15 cellular contexts compared by ENCODE assay signal in the genomic region with DNA sequence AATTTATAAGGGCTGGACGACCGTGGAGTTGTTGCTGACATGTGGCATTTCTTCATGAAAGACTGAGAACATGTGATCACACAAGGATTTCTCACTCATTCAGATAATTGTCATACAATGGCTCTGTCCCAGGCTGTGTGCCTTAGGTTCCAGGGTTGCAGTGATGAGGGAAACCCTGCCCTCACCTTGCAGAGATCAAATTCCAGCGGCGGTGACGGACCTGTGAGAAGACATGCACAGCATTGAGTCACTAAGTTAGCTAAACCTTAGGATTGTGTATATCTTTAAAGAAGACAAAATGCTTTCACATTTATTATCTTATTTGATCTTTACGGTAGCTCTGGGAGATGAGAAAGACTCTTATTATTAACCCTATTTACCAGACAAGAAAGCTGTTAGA.
DNase-seq lines count a peak whose midpoint lies in the region; ATAC-seq and TF ChIP-seq lines count a peak whose summit lies in the region.
"Had no signal": no experiment of that assay in that cellular context is flagged by ENCODE, and none has a peak within 500 bp of the region (broad histone marks: within the 10 kb centered on the region; RNA-seq: fewer than 3 reads in every experiment).

No MANE protein-coding gene starts in this region.

- H3K4me3 ChIP-seq in Loucy (ENCODE audit: low read length, poor library complexity, severe bottlenecking) (no peak overlapping the region), colonic mucosa (no peak overlapping the region), psoas muscle (no peak overlapping the region)

- peak overlapping the region; percentile 6 for H3K4me2 ChIP-seq in Loucy (ENCODE audit: low read depth, low read length, poor library complexity, severe bottlenecking)

- H3K36me3 ChIP-seq in Loucy (ENCODE audit: insufficient read depth, low read length) (no peaks in the 10 kb centered on the region), colonic mucosa (no peaks in the 10 kb centered on the region), psoas muscle (ENCODE audit: insufficient read depth in 1 of 2, low read depth in 1 of 2) (no peaks in the 10 kb centered on the region)

- H3K9me3 ChIP-seq in Loucy (ENCODE audit: insufficient read depth, low read depth, low read length) (no peaks in the 10 kb centered on the region), colonic mucosa (no peaks in the 10 kb centered on the region), psoas muscle (no peaks in the 10 kb centered on the region)

- intact Hi-C loops in colonic mucosa (cut with DNase I) (no loop called here), left colon (cut with DNase I, micrococcal nuclease) (no loop called here), psoas muscle (cut with DNase I) (no loop called here)

- no peak overlapping the region for H3K9ac ChIP-seq in Loucy (ENCODE audit: low read depth, low read length, poor library complexity, severe bottlenecking)
- no peak overlapping the region for H3K9ac ChIP-seq in colonic mucosa (ENCODE audit: low read depth in 2 of 2, low read length in 2 of 2)

- H3F3A ChIP-seq in Loucy (ENCODE audit: low read depth), result no peaks in the 10 kb centered on the region

- H3K79me2 ChIP-seq in Loucy (ENCODE audit: insufficient read depth, low read length), result no peaks in the 10 kb centered on the region

- TF ChIP-seq CTCF in Loucy (conservative IDR thresholded peaks at IDR 0.05; ENCODE audit: low read length), result no peak
- no peak for TF ChIP-seq CTCF in colonic mucosa (IDR thresholded peaks at IDR 0.05)
- TF ChIP-seq CTCF in psoas muscle (IDR thresholded peaks at IDR 0.05), result no peak

- DNase-seq in colonic mucosa (peak; percentile 28), left colon (peak in 1 of 2 donors; percentile 16), islet precursor cell (no peak), psoas muscle (no peak)
- DNase-seq in activated CD4-positive, alpha-beta T cell treated with anti-CD3 and anti-CD28 coated beads, Interleukin-2, amount 50 U/mL, for 4 hours, result no peak
- DNase-seq: C1 segment of cervical spinal cord; Calu3; CD4-positive, alpha-beta memory T cell; COR-L47; DMS53; DMS79 treated with DMSO at 0.1 percent for 48 hours; GOT3; H7; HCEC 1CT had no signal

- no peaks in the 10 kb centered on the region for H3K9me2 ChIP-seq in Loucy (replicated peaks; ENCODE audit: low read depth, low read length)

- 67 to 75% (median 72%) methylated on average over 6 of the region's 6 CpGs for WGBS in psoas muscle, 3 donors

- H3K4me1 ChIP-seq in Loucy (ENCODE audit: insufficient read depth, low read length, poor library complexity, severe bottlenecking), result peaks cover 29% of the 10 kb centered on the region
- peaks cover 10% of the 10 kb centered on the region for H3K4me1 ChIP-seq in colonic mucosa
- H3K4me1 ChIP-seq in psoas muscle, result no peaks in the 10 kb centered on the region

- H3K27ac ChIP-seq in colonic mucosa (no peak overlapping the region), psoas muscle (no peak overlapping the region)

- no peaks in the 10 kb centered on the region for H4K20me1 ChIP-seq in Loucy (ENCODE audit: insufficient read depth, low read length, poor library complexity, severe bottlenecking)

- no peak overlapping the region for H2AFZ ChIP-seq in Loucy (ENCODE audit: low read length)

- H3K27me3 ChIP-seq in Loucy (ENCODE audit: insufficient read depth, low read length, poor library complexity, severe bottlenecking) (no peaks in the 10 kb centered on the region), colonic mucosa (no peaks in the 10 kb centered on the region), psoas muscle (ENCODE audit: insufficient read depth in 3 of 3, low read length in 2 of 3) (no peaks in the 10 kb centered on the region)

- peak; percentile 55 for ATAC-seq in left colon
- no peak for ATAC-seq in psoas muscle
